In genomic region chr12:49920241-49920914, GRCh38 we compare ENCODE assay signal across 14 cellular contexts. TPM values are rescaled to one million over a fixed set of nuclear protein-coding genes. Genes with fewer than 3 reads are reported as not detected.
DNase-seq lines count a peak whose midpoint lies in the region; TF ChIP-seq lines count a peak whose summit lies in the region.
"Had no signal": no experiment of that assay in that cellular context is flagged by ENCODE, and none has a peak within 500 bp of the region (broad histone marks: within the 10 kb centered on the region; RNA-seq: fewer than 3 reads in every experiment).

No MANE protein-coding gene starts in this region.

- peak overlapping the region; percentile 43 for H3K27ac Mint-ChIP-seq in activated naive CD4-positive, alpha-beta T cell treated with anti-CD3 and anti-CD28 coated beads, Interleukin-2, amount 50 U/mL, for 24 hours
- H3K27ac Mint-ChIP-seq: stimulated activated memory B cell treated with anti-CD40 and anti-IgM and Interleukin-4, amounts not matched to agents 10 μg/mL and 1 μg/mL and 100 μg/mL, for 72 hours had no signal

- WGBS in spleen, 5 donors = 41 to 56% (median 53%) methylated on average over 12 of the region's 12 CpGs

- no peak for TF ChIP-seq POLR2A in spleen (IDR thresholded peaks at IDR 0.05)

- H3K4me3 ChIP-seq in fibroblast of the aortic adventitia (ENCODE audit: low read depth, low read length) = no peak overlapping the region
- no peak overlapping the region for H3K4me3 ChIP-seq in spleen
- H3K4me3 ChIP-seq: A549 had no signal

- no peaks in the 10 kb centered on the region for H3K36me3 ChIP-seq in spleen

- no peak for DNase-seq in activated naive CD4-positive, alpha-beta T cell treated with anti-CD3 and anti-CD28 coated beads, Interleukin-2, amount 50 U/mL, for 16 hours
- DNase-seq in fibroblast of the aortic adventitia (ENCODE audit: low read depth) (peak; percentile 86), spleen (peak; percentile 59), DMS114 treated with DMSO at 0.1 percent for 48 hours (lab: John Stamatoyannopoulos, UW; ENCODE audit: unreplicated experiment) (no peak), NCI-H748 (lab: John Stamatoyannopoulos, UW; ENCODE audit: unreplicated experiment) (no peak)
- DNase-seq: activated CD8-positive, alpha-beta memory T cell treated with anti-CD3 and anti-CD28 coated beads, Interleukin-2, amount 50 U/mL, for 4 hours; DMS53; Kasumi-1; naive thymus-derived CD8-positive, alpha-beta T cell had no signal

- H3K4me1 Mint-ChIP-seq in activated naive CD4-positive, alpha-beta T cell treated with anti-CD3 and anti-CD28 coated beads, Interleukin-2, amount 50 U/mL, for 24 hours = no peaks in the 10 kb centered on the region
- H3K4me1 Mint-ChIP-seq: stimulated activated memory B cell treated with anti-CD40 and anti-IgM and Interleukin-4, amounts not matched to agents 10 μg/mL and 1 μg/mL and 100 μg/mL, for 72 hours had no signal

- no peaks in the 10 kb centered on the region for H3K9me3 ChIP-seq in spleen
- H3K9me3 ChIP-seq: A549 had no signal

- peak overlapping the region in 5 of 8 donors; percentile 13 to 48 (median 30) for H3K27ac ChIP-seq in spleen
- H3K27ac ChIP-seq: A549 had no signal

- H3K27me3 ChIP-seq in spleen (replicated peaks in 1 of 7) = peaks cover 0 to 10% (median 0%) of the 10 kb centered on the region in 7 donors

- peaks cover 0 to 19% (median 3%) of the 10 kb centered on the region in 6 donors for H3K4me1 ChIP-seq in spleen
- H3K4me1 ChIP-seq: A549 had no signal

- H3K27me3 Mint-ChIP-seq in activated naive CD4-positive, alpha-beta T cell treated with anti-CD3 and anti-CD28 coated beads, Interleukin-2, amount 50 U/mL, for 24 hours = no peaks in the 10 kb centered on the region

- H3K9me3 Mint-ChIP-seq in activated naive CD4-positive, alpha-beta T cell treated with anti-CD3 and anti-CD28 coated beads, Interleukin-2, amount 50 U/mL, for 24 hours = no peaks in the 10 kb centered on the region
- H3K9me3 Mint-ChIP-seq: naive thymus-derived CD8-positive, alpha-beta T cell; stimulated activated memory B cell treated with anti-CD40 and anti-IgM and Interleukin-4, amounts not matched to agents 10 μg/mL and 1 μg/mL and 100 μg/mL, for 72 hours had no signal

- no peak for TF ChIP-seq CTCF in fibroblast of the aortic adventitia (IDR thresholded peaks at IDR 0.05; ENCODE audit: insufficient read depth, low read length)
- no peak for TF ChIP-seq CTCF in spleen (IDR thresholded peaks at IDR 0.05 in 8 of 11, conservative IDR thresholded peaks at IDR 0.05 in 3 of 11)

- intact Hi-C loops in spleen (cut with DNase I; ENCODE audit: low total_unique reads) = no loop called here

- no peak overlapping the region for H3K4me3 Mint-ChIP-seq in activated naive CD4-positive, alpha-beta T cell treated with anti-CD3 and anti-CD28 coated beads, Interleukin-2, amount 50 U/mL, for 24 hours
- H3K4me3 Mint-ChIP-seq: naive thymus-derived CD8-positive, alpha-beta T cell; stimulated activated memory B cell treated with anti-CD40 and anti-IgM and Interleukin-4, amounts not matched to agents 10 μg/mL and 1 μg/mL and 100 μg/mL, for 72 hours had no signal

- H3K36me3 Mint-ChIP-seq in activated naive CD4-positive, alpha-beta T cell treated with anti-CD3 and anti-CD28 coated beads, Interleukin-2, amount 50 U/mL, for 24 hours = no peaks in the 10 kb centered on the region
- H3K36me3 Mint-ChIP-seq: naive thymus-derived CD8-positive, alpha-beta T cell; stimulated activated memory B cell treated with anti-CD40 and anti-IgM and Interleukin-4, amounts not matched to agents 10 μg/mL and 1 μg/mL and 100 μg/mL, for 72 hours had no signal

RNA-seq across cellular contexts. Expression of gene FAIM2, which starts 16.7 kb away (rescaled TPM):
- total RNA-seq in fibroblast of the aortic adventitia (ENCODE audit: low replicate concordance) = 12.9 and 13.8 TPM in 2 replicates
- total RNA-seq in spleen = 1 to 10 TPM in 4 of 7 donors, under 1 TPM in 2, not detected in 1; 0.09 to 3.2 (median 1.7) TPM
- polyA plus RNA-seq in spleen = under 1 TPM; 0.04 to 0.19 (median 0.17) TPM
- total RNA-seq: naive thymus-derived CD8-positive, alpha-beta T cell had no signal
- polyA plus RNA-seq: keratinocyte had no signal

RNA-seq across cellular contexts. Expression of gene AQP2, which starts 30.2 kb away (rescaled TPM):
- total RNA-seq in fibroblast of the aortic adventitia (ENCODE audit: low replicate concordance) = not detected in 2 replicates
- total RNA-seq in spleen = not detected
- not detected for polyA plus RNA-seq in spleen
- total RNA-seq: naive thymus-derived CD8-positive, alpha-beta T cell had no signal
- polyA plus RNA-seq: A549; aorta; keratinocyte; naive thymus-derived CD8-positive, alpha-beta T cell had no signal

RNA-seq across cellular contexts. Expression of gene AQP5, which starts 41.3 kb away (rescaled TPM):
- 0.72 and 2.4 TPM in 2 replicates for total RNA-seq in fibroblast of the aortic adventitia (ENCODE audit: low replicate concordance)
- total RNA-seq in spleen = under 1 TPM in 3 of 7 donors, not detected in 4; 0.26 to 0.46 (median 0.30) TPM
- polyA plus RNA-seq in spleen = under 1 TPM in 2 of 3 donors, not detected in 1; 0.05 to 0.45 TPM
- total RNA-seq: naive thymus-derived CD8-positive, alpha-beta T cell had no signal
- polyA plus RNA-seq: A549; keratinocyte; naive thymus-derived CD8-positive, alpha-beta T cell had no signal

RNA-seq across cellular contexts. Expression of gene AQP6, which starts 52.4 kb away (rescaled TPM):
- total RNA-seq in fibroblast of the aortic adventitia (ENCODE audit: low replicate concordance) (0.09 TPM in 1 of 2 replicates, not detected in the other), spleen (under 1 TPM in 1 of 7 donors, not detected in 6; 0.36 TPM)
- under 1 TPM in 1 of 3 donors, not detected in 2; 0.03 TPM for polyA plus RNA-seq in spleen
- total RNA-seq: naive thymus-derived CD8-positive, alpha-beta T cell had no signal
- polyA plus RNA-seq: aorta; naive thymus-derived CD8-positive, alpha-beta T cell had no signal

Comparison
In these comparisons a context has a peak if more than half of its experiments do, and no peak if none do; other contexts are left out.
1. DNase-seq: peak in fibroblast of the aortic adventitia (single experiment) and spleen (single experiment); none in activated naive CD4-positive, alpha-beta T cell treated with anti-CD3 and anti-CD28 coated beads, Interleukin-2, amount 50 U/mL, for 16 hours (single experiment), DMS114 treated with DMSO at 0.1 percent for 48 hours (single experiment) and NCI-H748 (single experiment).